Comparison of ENCODE assay signal across 9 cellular contexts in genomic region chr2:54522624-54523281, GRCh38.
DNase-seq lines count a peak whose midpoint lies in the region; ATAC-seq, FAIRE-seq and TF ChIP-seq lines count a peak whose summit lies in the region.
"Had no signal": no experiment of that assay in that cellular context is flagged by ENCODE, and none has a peak within 500 bp of the region (broad histone marks: within the 10 kb centered on the region; RNA-seq: fewer than 3 reads in every experiment).

No MANE protein-coding gene starts in this region.

- no peak overlapping the region for H3K27ac Mint-ChIP-seq in activated T-helper 17 cell treated with anti-CD3 and anti-CD28 coated beads, Interleukin-2, amount 50 U/mL, for 72 hours
- H3K27ac Mint-ChIP-seq: dendritic cell treated with granulocyte-macrophage colony-stimulating factor and Interleukin-4, amounts not matched to agents 40 ng/mL and 50 ng/mL, for 4 days had no signal

- H3K27me3 ChIP-seq in Karpas-422 (ENCODE audit: low read length) (no peaks in the 10 kb centered on the region), Peyer's patch (no peaks in the 10 kb centered on the region), cardiac muscle cell (no peaks in the 10 kb centered on the region), small intestine (ENCODE audit: control insufficient read depth in 2 of 2, insufficient read depth in 2 of 2, low read length in 2 of 2) (no peaks in the 10 kb centered on the region)

- peak; percentile 75 for ATAC-seq in GM21723 (IDR thresholded peaks at IDR 0.05; ENCODE audit: unreplicated experiment)
- ATAC-seq in activated T-helper 17 cell treated with anti-CD3 and anti-CD28 coated beads, Interleukin-2, amount 50 U/mL, for 72 hours (replicated peaks) = peak; percentile 76

- DNase-seq in Daoy (ENCODE audit: low read depth) = peak; percentile 69
- DNase-seq in Karpas-422 = peak; percentile 89
- DNase-seq in Peyer's patch = peak; percentile 55 to 77 (median 61)
- DNase-seq in cardiac muscle cell (ENCODE audit: low read depth in 1 of 2, low spot score in 1 of 2) = peak; percentile 62 to 69
- DNase-seq in small intestine = peak; percentile 87
- DNase-seq in ecto neural progenitor cell (ENCODE audit: low spot score) = no peak

- H3K36me3 Mint-ChIP-seq in activated T-helper 17 cell treated with anti-CD3 and anti-CD28 coated beads, Interleukin-2, amount 50 U/mL, for 72 hours (ENCODE audit: low read depth) = no peaks in the 10 kb centered on the region

- no peak overlapping the region for H3K4me2 ChIP-seq in Karpas-422 (ENCODE audit: low read depth, low read length, poor library complexity, severe bottlenecking)

- H3K9ac ChIP-seq in Karpas-422 (ENCODE audit: low read length) = no peak overlapping the region

- H3K27ac ChIP-seq in Karpas-422 (ENCODE audit: low read length) (no peak overlapping the region), Peyer's patch (no peak overlapping the region), cardiac muscle cell (peak overlapping the region; percentile 41), small intestine (ENCODE audit: low read depth in 1 of 2, low read length in 1 of 2) (no peak overlapping the region)

- no peak overlapping the region for H3K4me3 Mint-ChIP-seq in activated T-helper 17 cell treated with anti-CD3 and anti-CD28 coated beads, Interleukin-2, amount 50 U/mL, for 72 hours
- H3K4me3 Mint-ChIP-seq: dendritic cell treated with granulocyte-macrophage colony-stimulating factor and Interleukin-4, amounts not matched to agents 40 ng/mL and 50 ng/mL, for 4 days had no signal

- H3K79me2 ChIP-seq in Karpas-422 (ENCODE audit: low read length) = no peaks in the 10 kb centered on the region

- no peaks in the 10 kb centered on the region for H3K4me1 ChIP-seq in Karpas-422 (ENCODE audit: low read length)
- peaks cover 0 to 16% (median 0%) of the 10 kb centered on the region in 4 donors for H3K4me1 ChIP-seq in Peyer's patch
- H3K4me1 ChIP-seq in cardiac muscle cell (ENCODE audit: low read depth) = peaks cover 21% of the 10 kb centered on the region
- peaks cover 0 to 5% of the 10 kb centered on the region in 2 donors for H3K4me1 ChIP-seq in small intestine (ENCODE audit: control insufficient read depth in 2 of 2, insufficient read depth in 1 of 2, low read depth in 1 of 2, low read length in 1 of 2)

- TF ChIP-seq POLR2A in Peyer's patch (IDR thresholded peaks at IDR 0.05) = no peak

- no peaks in the 10 kb centered on the region for H3K9me2 ChIP-seq in Karpas-422 (replicated peaks; ENCODE audit: insufficient read depth, low read length)

- WGBS in small intestine, 3 donors = 22 to 32% (median 25%) methylated on average over 5 of the region's 5 CpGs

- FAIRE-seq in small intestine (lab: Jason Lieb, UNC) = no peak

- H3K4me3 ChIP-seq in Karpas-422 (ENCODE audit: low read length) = no peak overlapping the region
- H3K4me3 ChIP-seq in Peyer's patch = no peak overlapping the region
- no peak overlapping the region for H3K4me3 ChIP-seq in cardiac muscle cell
- H3K4me3 ChIP-seq in small intestine (ENCODE audit: low read depth in 1 of 2, low read length in 2 of 2) = no peak overlapping the region

- H3K27me3 Mint-ChIP-seq in activated T-helper 17 cell treated with anti-CD3 and anti-CD28 coated beads, Interleukin-2, amount 50 U/mL, for 72 hours = peaks cover 10% of the 10 kb centered on the region

- H3K36me3 ChIP-seq in Karpas-422 (ENCODE audit: insufficient read depth, low read length) = no peaks in the 10 kb centered on the region
- peaks cover 0 to 6% (median 0%) of the 10 kb centered on the region in 3 donors for H3K36me3 ChIP-seq in Peyer's patch
- peaks cover 14% of the 10 kb centered on the region for H3K36me3 ChIP-seq in cardiac muscle cell
- H3K36me3 ChIP-seq in small intestine (ENCODE audit: control insufficient read depth in 2 of 2, insufficient read depth in 2 of 2, low read length in 2 of 2) = no peaks in the 10 kb centered on the region

- H3K4me1 Mint-ChIP-seq in activated T-helper 17 cell treated with anti-CD3 and anti-CD28 coated beads, Interleukin-2, amount 50 U/mL, for 72 hours = peaks cover 8% of the 10 kb centered on the region

- H4K20me1 ChIP-seq in Karpas-422 (ENCODE audit: insufficient read depth, low read depth, low read length) = no peaks in the 10 kb centered on the region; the same call in 1 of the 2 replicates

- H2AFZ ChIP-seq in Karpas-422 (ENCODE audit: low read length) = no peak overlapping the region

- TF ChIP-seq CTCF in Peyer's patch (IDR thresholded peaks at IDR 0.05) (peak; percentile 54 to 85 (median 73)), cardiac muscle cell (IDR thresholded peaks at IDR 0.05; ENCODE audit: low read depth, low read length) (peak; percentile 48)

- H3K9me3 ChIP-seq in Karpas-422 (ENCODE audit: low read length) (no peaks in the 10 kb centered on the region), Peyer's patch (no peaks in the 10 kb centered on the region), cardiac muscle cell (ENCODE audit: low read depth) (no peaks in the 10 kb centered on the region), small intestine (ENCODE audit: control insufficient read depth, low read depth) (no peaks in the 10 kb centered on the region)

- H3K9me3 Mint-ChIP-seq in activated T-helper 17 cell treated with anti-CD3 and anti-CD28 coated beads, Interleukin-2, amount 50 U/mL, for 72 hours = no peaks in the 10 kb centered on the region
- H3K9me3 Mint-ChIP-seq: dendritic cell treated with granulocyte-macrophage colony-stimulating factor and Interleukin-4, amounts not matched to agents 40 ng/mL and 50 ng/mL, for 4 days had no signal
